In genomic region chr3:94036909-94037507, GRCh38 we compare ENCODE assay signal across 8 cellular contexts. TPM values are rescaled to one million over a fixed set of nuclear protein-coding genes. Genes with fewer than 3 reads are reported as not detected.
DNase-seq lines count a peak whose midpoint lies in the region; ATAC-seq, FAIRE-seq and TF ChIP-seq lines count a peak whose summit lies in the region.

No MANE protein-coding gene starts in this region.

- TF ChIP-seq CTCF in NB4 (IDR thresholded peaks at IDR 0.05; ENCODE audit: low read depth, low read length), result peak; percentile 51
- peak in 2 of 3 experiments; percentile 30 to 63; a peak in 2 of 4 replicates for TF ChIP-seq CTCF in H1 (IDR thresholded peaks at IDR 0.05; ENCODE audit: control extremely low read depth in 1 of 3, insufficient read depth in 1 of 3, low read depth in 1 of 3, low read length in 3 of 3)
- peak; percentile 44 for TF ChIP-seq CTCF in parathyroid adenoma (IDR thresholded peaks at IDR 0.05)

- POLR2A ChIA-PET in H1 (lab: Charles Lee; ENCODE audit: partially characterized antibody), result no interaction called here

- H2AFZ ChIP-seq in H1 (ENCODE audit: low read length) (no peak overlapping the region), parathyroid adenoma (no peak overlapping the region)

- H2AK5ac ChIP-seq in H1 (ENCODE audit: low read depth, low read length), result no peak overlapping the region

- no peak overlapping the region for H3K9ac ChIP-seq in H1 (replicated peaks in 1 of 4; ENCODE audit: extremely low read depth in 1 of 4, low read depth in 3 of 4, low read length in 3 of 4)
- H3K9ac ChIP-seq in parathyroid adenoma, result no peak overlapping the region

- H2BK12ac ChIP-seq in H1 (ENCODE audit: low read depth, low read length), result no peak overlapping the region

- no peaks in the 10 kb centered on the region for H3K79me2 ChIP-seq in H1 (ENCODE audit: control insufficient read depth in 1 of 2, insufficient read depth in 2 of 2, low read length in 2 of 2)
- no peaks in the 10 kb centered on the region for H3K79me2 ChIP-seq in parathyroid adenoma

- no peaks in the 10 kb centered on the region for H3K27me3 ChIP-seq in H7 (ENCODE audit: control insufficient read depth, insufficient read depth, low read length)
- H3K27me3 ChIP-seq in H1 (replicated peaks in 1 of 4; ENCODE audit: control insufficient read depth in 3 of 4, extremely low read depth in 1 of 4, insufficient read depth in 3 of 4, low read length in 3 of 4), result no peaks in the 10 kb centered on the region
- no peaks in the 10 kb centered on the region for H3K27me3 ChIP-seq in parathyroid adenoma (ENCODE audit: control insufficient read depth, insufficient read depth, low read length)

- no peak overlapping the region for H4K8ac ChIP-seq in H1 (ENCODE audit: extremely low read depth, insufficient read depth, low read length)

- H4K5ac ChIP-seq in H1 (ENCODE audit: insufficient read length, low read depth, low read length), result no peak overlapping the region

- no peak overlapping the region for H3K27ac ChIP-seq in H1 (ENCODE audit: low read depth, low read length)
- H3K27ac ChIP-seq in parathyroid adenoma, result no peak overlapping the region

- 68% methylated on average over 3 of the region's 3 CpGs; no CpG with 5 or more reads in 1 of the 2 experiments for WGBS in H1 (ENCODE audit: extremely low coverage in 1 of 2, insufficient coverage in 1 of 2, insufficient read length in 1 of 2, insufficient replicate concordance in 2 of 2, low coverage in 1 of 2, low lambda C conversion rate in 2 of 2, missing lambda C conversion rate in 1 of 2), 2 experiments

- H4K91ac ChIP-seq in H1 (replicated peaks; ENCODE audit: insufficient read length, low read length), result no peak overlapping the region

- no peak overlapping the region for H2BK20ac ChIP-seq in H1 (ENCODE audit: low read length)

- H2BK120ac ChIP-seq in H1 (replicated peaks; ENCODE audit: low read depth, low read length), result no peak overlapping the region

- H3K23ac ChIP-seq in H1 (ENCODE audit: insufficient read length), result no peak overlapping the region

- TF ChIP-seq RAD21 in H1 (IDR thresholded peaks at IDR 0.05 in 1 of 2, conservative IDR thresholded peaks at IDR 0.05 in 1 of 2; ENCODE audit: low read depth in 2 of 2, low read length in 2 of 2), result peak in 1 of 2 experiments; percentile 35; a peak in 2 of 4 replicates

- no peak overlapping the region for H3K4ac ChIP-seq in H1 (replicated peaks; ENCODE audit: insufficient read length, low read depth, low read length)

- TF ChIP-seq POLR2A in NB4 (IDR thresholded peaks at IDR 0.05; ENCODE audit: extremely low read depth, insufficient read length), result no peak
- no peak for TF ChIP-seq POLR2A in H1 (IDR thresholded peaks at IDR 0.05; ENCODE audit: control extremely low read depth in 1 of 2, low read depth in 2 of 2, low read length in 2 of 2)

- no peak for TF ChIP-seq EP300 in H1 (IDR thresholded peaks at IDR 0.05; ENCODE audit: borderline replicate concordance in 1 of 2, low read depth in 2 of 2, low read length in 2 of 2)

- H2BK15ac ChIP-seq in H1 (ENCODE audit: low read length), result no peak overlapping the region

- peak; percentile 3 to 19 for DNase-seq in NCI-H2081 (lab: John Stamatoyannopoulos, UW)
- no peak for DNase-seq in NCI-H2081 treated with DMSO at 0.1 percent for 48 hours (lab: John Stamatoyannopoulos, UW)
- DNase-seq in H7, result peak; percentile 42
- peak; percentile 22 for DNase-seq in NB4 (ENCODE audit: low read depth)
- no peak for DNase-seq in H1 (ENCODE audit: low read depth in 1 of 2, low spot score in 2 of 2)
- no peak for DNase-seq in central memory CD4-positive, alpha-beta T cell

- H4K20me1 ChIP-seq in H1 (replicated peaks in 1 of 2; ENCODE audit: control insufficient read depth in 1 of 2, insufficient read depth in 2 of 2, low read length in 2 of 2), result no peaks in the 10 kb centered on the region

- no peak overlapping the region for H3K18ac ChIP-seq in H1 (ENCODE audit: extremely low read depth, low read length)

- no peaks in the 10 kb centered on the region; the same call in 1 of the 2 replicates for H3K36me3 ChIP-seq in H7 (replicated peaks; ENCODE audit: control insufficient read depth, insufficient read depth, low read length)
- no peaks in the 10 kb centered on the region; a peak in 2 of 8 replicates for H3K36me3 ChIP-seq in H1 (ENCODE audit: control insufficient read depth in 2 of 4, insufficient read depth in 4 of 4, low read length in 3 of 4)
- H3K36me3 ChIP-seq in parathyroid adenoma (ENCODE audit: control insufficient read depth, insufficient read depth, low read length), result no peaks in the 10 kb centered on the region

- CTCF ChIA-PET in H1 (lab: Charles Lee; ENCODE audit: partially characterized antibody), result interaction anchor here (0.6 to 1.9 kb wide), 10 partner anchors 9 to 1371 kb away, joined by 3 to 7 read pairs (median 3); partner anchors contain the start of gene STX19

- H3K4me2 ChIP-seq in H1 (ENCODE audit: insufficient read depth in 1 of 2, low read depth in 2 of 2, low read length in 2 of 2) (no peak overlapping the region), parathyroid adenoma (ENCODE audit: low read length) (no peak overlapping the region)

- no peak for ATAC-seq in GM18517 (IDR thresholded peaks at IDR 0.05; ENCODE audit: unreplicated experiment)

- no peak overlapping the region for H3K56ac ChIP-seq in H1 (replicated peaks; ENCODE audit: insufficient read length, low read depth, low read length)

- H3K23me2 ChIP-seq in H1 (ENCODE audit: low read depth, low read length), result no peaks in the 10 kb centered on the region

- no peak overlapping the region for H2BK5ac ChIP-seq in H1 (ENCODE audit: low read depth, low read length)

- H3K79me1 ChIP-seq in H1 (ENCODE audit: low read depth, low read length), result no peaks in the 10 kb centered on the region

- no peaks in the 10 kb centered on the region for H3K4me1 ChIP-seq in H1 (replicated peaks in 1 of 4; ENCODE audit: control insufficient read depth in 3 of 4, insufficient read depth in 4 of 4, low read length in 3 of 4)
- H3K4me1 ChIP-seq in parathyroid adenoma, result no peaks in the 10 kb centered on the region

- H3K9me3 ChIP-seq in H1 (ENCODE audit: insufficient read depth in 2 of 2, low read depth in 1 of 2, low read length in 1 of 2), result no peaks in the 10 kb centered on the region
- H3K9me3 ChIP-seq in parathyroid adenoma (ENCODE audit: control insufficient read depth, low read length), result no peaks in the 10 kb centered on the region

- FAIRE-seq in H1 (lab: Jason Lieb, UNC), result peak; percentile 86

- H3K4me3 ChIP-seq in H7 (ENCODE audit: insufficient read depth, low read depth, low read length) (no peak overlapping the region), NB4 (ENCODE audit: low read depth, low read length) (no peak overlapping the region), H1 (ENCODE audit: extremely low read depth in 1 of 4, insufficient read depth in 2 of 4, low read depth in 3 of 4, low read length in 4 of 4) (no peak overlapping the region), parathyroid adenoma (ENCODE audit: low read depth, low read length) (no peak overlapping the region)

- H3K14ac ChIP-seq in H1 (ENCODE audit: insufficient read length), result no peak overlapping the region

RNA-seq across cellular contexts. Expression of gene STX19, which starts 8.6 kb away (rescaled TPM):
- not detected in 2 replicates for total RNA-seq in H7 (2014; rRNA removed; shearing (Covaris generic))
- not detected in 2 replicates for total RNA-seq in H1 (2021; fragmentation: NEBNext Ultra II Directional; extraction: Animal tissue kit (Norgen Biotek cat#: 25700))
- not detected in 2 replicates for polyA plus RNA-seq in H1 (2011; rRNA removed)
- polyA plus RNA-seq in H1 (2011; cell fraction: cytosol; rRNA removed), result not detected
- not detected for polyA plus RNA-seq in H1 (2011; cell fraction: nucleus; rRNA removed)
- polyA plus RNA-seq in H1 (2012, experiment 1 of 2), result not detected in 4 replicates
- not detected for polyA plus RNA-seq in H1 (2012, experiment 2 of 2)
- not detected for polyA plus RNA-seq in H1 (2013, experiment 1 of 2)
- not detected for polyA plus RNA-seq in H1 (2013, experiment 2 of 2)
- polyA minus RNA-seq in H1 (2011; rRNA and poly(A)+ RNA removed), result not detected in 2 replicates
- polyA minus RNA-seq in H1 (2011; cell fraction: cytosol; rRNA and poly(A)+ RNA removed), result not detected
- polyA minus RNA-seq in H1 (2011; cell fraction: nucleus; rRNA and poly(A)+ RNA removed), result not detected

RNA-seq across cellular contexts. Expression of gene DHFR2, which starts 25.7 kb away (rescaled TPM):
- total RNA-seq in H7 (2014; rRNA removed; shearing (Covaris generic)), result 1.0 and 1.4 TPM in 2 replicates
- 2.2 and 2.6 TPM in 2 replicates for total RNA-seq in H1 (2021; fragmentation: NEBNext Ultra II Directional; extraction: Animal tissue kit (Norgen Biotek cat#: 25700))
- polyA plus RNA-seq in H1 (2011; rRNA removed), result 0.59 and 0.67 TPM in 2 replicates
- polyA plus RNA-seq in H1 (2011; cell fraction: cytosol; rRNA removed), result 0.75 TPM
- 0.87 TPM for polyA plus RNA-seq in H1 (2011; cell fraction: nucleus; rRNA removed)
- polyA plus RNA-seq in H1 (2012, experiment 1 of 2), result 1.1 to 1.7 TPM (median 1.5 TPM) in 4 replicates
- 0.22 TPM for polyA plus RNA-seq in H1 (2012, experiment 2 of 2)
- polyA plus RNA-seq in H1 (2013, experiment 1 of 2), result 2.8 TPM
- 2.7 TPM for polyA plus RNA-seq in H1 (2013, experiment 2 of 2)
- polyA minus RNA-seq in H1 (2011; rRNA and poly(A)+ RNA removed), result 1.8 and 1.9 TPM in 2 replicates
- 2.1 TPM for polyA minus RNA-seq in H1 (2011; cell fraction: cytosol; rRNA and poly(A)+ RNA removed)
- polyA minus RNA-seq in H1 (2011; cell fraction: nucleus; rRNA and poly(A)+ RNA removed), result 1.9 TPM

RNA-seq across cellular contexts. Expression of gene NSUN3, which starts 25.9 kb away (rescaled TPM):
- total RNA-seq in H7 (2014; rRNA removed; shearing (Covaris generic)), result 7.7 and 22.2 TPM in 2 replicates
- total RNA-seq in H1 (2021; fragmentation: NEBNext Ultra II Directional; extraction: Animal tissue kit (Norgen Biotek cat#: 25700)), result 5.1 and 7.2 TPM in 2 replicates
- polyA plus RNA-seq in H1 (2011; rRNA removed), result 2.1 and 2.4 TPM in 2 replicates
- polyA plus RNA-seq in H1 (2011; cell fraction: cytosol; rRNA removed), result 2.8 TPM
- 6.9 TPM for polyA plus RNA-seq in H1 (2011; cell fraction: nucleus; rRNA removed)
- polyA plus RNA-seq in H1 (2012, experiment 1 of 2), result 2.3 to 5.4 TPM (median 4.4 TPM) in 4 replicates
- 0.43 TPM for polyA plus RNA-seq in H1 (2012, experiment 2 of 2)
- polyA plus RNA-seq in H1 (2013, experiment 1 of 2), result 4.9 TPM
- 4.0 TPM for polyA plus RNA-seq in H1 (2013, experiment 2 of 2)
- 5.2 and 14.7 TPM in 2 replicates for polyA minus RNA-seq in H1 (2011; rRNA and poly(A)+ RNA removed)
- polyA minus RNA-seq in H1 (2011; cell fraction: cytosol; rRNA and poly(A)+ RNA removed), result 8.6 TPM
- 27.4 TPM for polyA minus RNA-seq in H1 (2011; cell fraction: nucleus; rRNA and poly(A)+ RNA removed)

RNA-seq across cellular contexts. Expression of gene ARL13B, which starts 57.1 kb away (rescaled TPM):
- total RNA-seq in H7 (2014; rRNA removed; shearing (Covaris generic)), result 6.3 and 8.1 TPM in 2 replicates
- 11.4 and 12.7 TPM in 2 replicates for total RNA-seq in H1 (2021; fragmentation: NEBNext Ultra II Directional; extraction: Animal tissue kit (Norgen Biotek cat#: 25700))
- 1.3 and 1.5 TPM in 2 replicates for polyA plus RNA-seq in H1 (2011; rRNA removed)
- polyA plus RNA-seq in H1 (2011; cell fraction: cytosol; rRNA removed), result 2.8 TPM
- 3.0 TPM for polyA plus RNA-seq in H1 (2011; cell fraction: nucleus; rRNA removed)
- polyA plus RNA-seq in H1 (2012, experiment 1 of 2), result 3.2 to 3.9 TPM (median 3.5 TPM) in 4 replicates
- 0.21 TPM for polyA plus RNA-seq in H1 (2012, experiment 2 of 2)
- 8.2 TPM for polyA plus RNA-seq in H1 (2013, experiment 1 of 2)
- 8.4 TPM for polyA plus RNA-seq in H1 (2013, experiment 2 of 2)
- polyA minus RNA-seq in H1 (2011; rRNA and poly(A)+ RNA removed), result 1.8 and 2.1 TPM in 2 replicates
- 11.1 TPM for polyA minus RNA-seq in H1 (2011; cell fraction: cytosol; rRNA and poly(A)+ RNA removed)
- 4.7 TPM for polyA minus RNA-seq in H1 (2011; cell fraction: nucleus; rRNA and poly(A)+ RNA removed)

Comparison
In these comparisons a context has a peak if more than half of its experiments do, and no peak if none do; other contexts are left out.
1. DNase-seq: peak in NCI-H2081 (2 of 2), H7 (single experiment) and NB4 (single experiment); none in NCI-H2081 treated with DMSO at 0.1 percent for 48 hours (single experiment), H1 (0 of 2) and central memory CD4-positive, alpha-beta T cell (single experiment).
2. Peak in every context shown above with its lines, with median percentiles within 50 percentile points of each other: CTCF ChIP-seq.